ENCODE assay signal across 2 cellular contexts in the genomic region with DNA sequence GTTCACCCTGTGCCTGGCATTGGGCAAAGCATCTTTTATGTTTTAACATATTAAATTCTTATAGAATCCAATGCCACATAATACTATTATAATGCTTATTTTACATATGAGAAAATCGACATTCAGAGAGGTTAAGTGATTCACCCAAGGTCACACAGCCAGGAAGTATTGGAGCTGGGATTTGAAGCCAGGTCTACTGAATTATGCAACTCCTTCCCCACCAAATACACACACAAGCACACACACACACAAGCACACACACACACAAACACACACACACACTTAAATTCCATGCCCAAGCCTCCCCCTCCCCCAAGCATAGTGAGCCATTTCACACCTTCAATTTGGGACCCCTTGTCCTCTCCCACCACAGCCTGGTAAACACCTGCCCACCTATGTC.
TF ChIP-seq lines count a peak whose summit lies in the region.

No MANE protein-coding gene starts in this region.

TF ChIP-seq in HepG2, 621 proteins besides CTCF, POLR2A, EP300 and RAD21:
- TF ChIP-seq ZNF768 (CRISPR knock-in tag; IDR thresholded peaks at IDR 0.05) (peak; percentile 12; the same call in 1 of the 2 replicates), ZNF510 (CRISPR knock-in tag; IDR thresholded peaks at IDR 0.05; ENCODE audit: low read depth) (no peak), ZNF530 (CRISPR knock-in tag; IDR thresholded peaks at IDR 0.05; ENCODE audit: low read depth) (no peak)
TF ChIP-seq in HepG2: peak in this region for 1.

TF ChIP-seq in H1, 55 proteins besides CTCF, POLR2A, EP300 and RAD21:
- TF ChIP-seq JUND (IDR thresholded peaks at IDR 0.05; ENCODE audit: low read length) (no peak), KDM1A (IDR thresholded peaks at IDR 0.05; ENCODE audit: borderline replicate concordance, low read length) (peak; percentile 47; the same call in 1 of the 2 replicates), SP4 (IDR thresholded peaks at IDR 0.05; ENCODE audit: low read length) (no peak)
TF ChIP-seq in H1: peak in this region for 1.
